Comparison of ENCODE assay signal across 20 cellular contexts in genomic region chr13:47168086-47168485, GRCh38.
DNase-seq lines count a peak whose midpoint lies in the region; ATAC-seq and TF ChIP-seq lines count a peak whose summit lies in the region.
"Had no signal": no experiment of that assay in that cellular context is flagged by ENCODE, and none has a peak within 500 bp of the region (broad histone marks: within the 10 kb centered on the region; RNA-seq: fewer than 3 reads in every experiment).

No MANE protein-coding gene starts in this region.

- ATAC-seq in HG03025 (IDR thresholded peaks at IDR 0.05; ENCODE audit: low FRiP score, unreplicated experiment): no peak
- ATAC-seq: activated CD4-positive, CD25-positive, alpha-beta regulatory T cell treated with anti-CD3 and anti-CD28 coated beads, Interleukin-2, amount 50 U/mL, for 24 hours; HCT116; Right ventricle myocardium inferior; stimulated activated naive B cell treated with anti-CD40 and anti-IgM and Interleukin-4, amounts not matched to agents 10 μg/mL and 1 μg/mL and 100 μg/mL, for 72 hours; T-helper 17 cell had no signal

- 39 to 55% methylated on average over 6 of the region's 6 CpGs for WGBS in transverse colon (ENCODE audit: low coverage in 1 of 2), 2 donors

- TF ChIP-seq CTCF in foreskin fibroblast (IDR thresholded peaks at IDR 0.05; ENCODE audit: low read depth, low read length) (no peak), transverse colon (IDR thresholded peaks at IDR 0.05) (no peak)

- H3K9me3 ChIP-seq in transverse colon: no peaks in the 10 kb centered on the region
- H3K9me3 ChIP-seq: sigmoid colon had no signal

- DNase-seq in A172 (ENCODE audit: low spot score): peak; percentile 11
- peak; percentile 40 for DNase-seq in HT-29 (ENCODE audit: low spot score)
- peak; percentile 9 for DNase-seq in astrocyte of the hippocampus (ENCODE audit: low read depth, low spot score)
- peak; percentile 33 to 52 for DNase-seq in foreskin fibroblast
- DNase-seq in immature natural killer cell: no peak
- no peak for DNase-seq in transverse colon
- no peak for DNase-seq in stimulated activated CD4-positive, alpha-beta T cell treated with anti-CD3 and anti-CD28 coated beads, Interleukin-4, amount 100 ng/mL, for 24 hours
- DNase-seq: CD8-positive, alpha-beta memory T cell; kidney; NCI-H1048; occipital lobe; sigmoid colon; stimulated activated naive B cell treated with anti-CD40 and anti-IgM and Interleukin-4, amounts not matched to agents 10 μg/mL and 1 μg/mL and 100 μg/mL, for 72 hours; T-helper 17 cell had no signal

- no peak overlapping the region for H3K4me3 Mint-ChIP-seq in immature natural killer cell
- H3K4me3 Mint-ChIP-seq: stimulated activated naive B cell treated with anti-CD40 and anti-IgM and Interleukin-4, amounts not matched to agents 10 μg/mL and 1 μg/mL and 100 μg/mL, for 72 hours; T-helper 17 cell had no signal

- no peak overlapping the region for H3K27ac Mint-ChIP-seq in immature natural killer cell
- H3K27ac Mint-ChIP-seq: stimulated activated naive B cell treated with anti-CD40 and anti-IgM and Interleukin-4, amounts not matched to agents 10 μg/mL and 1 μg/mL and 100 μg/mL, for 72 hours; T-helper 17 cell; type B pancreatic cell had no signal

- H3K4me1 Mint-ChIP-seq in immature natural killer cell: no peaks in the 10 kb centered on the region
- H3K4me1 Mint-ChIP-seq: T-helper 17 cell had no signal

- no peak for TF ChIP-seq POLR2A in transverse colon (IDR thresholded peaks at IDR 0.05)

- H3K36me3 ChIP-seq in transverse colon: no peaks in the 10 kb centered on the region
- H3K36me3 ChIP-seq: cardiac muscle cell, sigmoid colon had no signal

- intact Hi-C loops in transverse colon (cut with DNase I; ENCODE audit: low total_unique reads): no loop called here

- in situ Hi-C loops in transverse colon (cut with MboI; ENCODE audit: low pct_ligation_motif_present in 1 of 4, low pct_unique_long_range_greater_than_20kb in 1 of 4, low sequenced_read_pairs in 3 of 4): no loop called here

- no peaks in the 10 kb centered on the region for H3K4me1 ChIP-seq in transverse colon
- H3K4me1 ChIP-seq: sigmoid colon had no signal

- H3K36me3 Mint-ChIP-seq in immature natural killer cell: no peaks in the 10 kb centered on the region
- H3K36me3 Mint-ChIP-seq: CD8-positive, alpha-beta memory T cell; stimulated activated naive B cell treated with anti-CD40 and anti-IgM and Interleukin-4, amounts not matched to agents 10 μg/mL and 1 μg/mL and 100 μg/mL, for 72 hours; type B pancreatic cell had no signal

- no peak for TF ChIP-seq EP300 in transverse colon (IDR thresholded peaks at IDR 0.05; ENCODE audit: low read depth)

- H3K4me3 ChIP-seq in foreskin fibroblast (ENCODE audit: low read depth in 1 of 2, low read length in 2 of 2) (no peak overlapping the region), transverse colon (no peak overlapping the region)
- H3K4me3 ChIP-seq: cardiac muscle cell, sigmoid colon had no signal

- H3K27ac ChIP-seq in transverse colon: no peak overlapping the region
- H3K27ac ChIP-seq: cardiac muscle cell, sigmoid colon had no signal

- peaks cover 0 to 3% (median 0%) of the 10 kb centered on the region in 6 donors for H3K9me3 Mint-ChIP-seq in immature natural killer cell
- H3K9me3 Mint-ChIP-seq: CD8-positive, alpha-beta memory T cell; stimulated activated naive B cell treated with anti-CD40 and anti-IgM and Interleukin-4, amounts not matched to agents 10 μg/mL and 1 μg/mL and 100 μg/mL, for 72 hours; type B pancreatic cell had no signal

- H3K27me3 ChIP-seq in transverse colon: no peaks in the 10 kb centered on the region
- H3K27me3 ChIP-seq: cardiac muscle cell, sigmoid colon had no signal

- peaks cover 2 to 5% (median 2%) of the 10 kb centered on the region in 3 donors for H3K27me3 Mint-ChIP-seq in immature natural killer cell (ENCODE audit: low read depth in 3 of 3)
- H3K27me3 Mint-ChIP-seq: T-helper 17 cell, type B pancreatic cell had no signal

Comparison
In these comparisons a context has a peak if more than half of its experiments do, and no peak if none do; other contexts are left out.
1. DNase-seq: peak in A172 (single experiment), HT-29 (single experiment), astrocyte of the hippocampus (single experiment) and foreskin fibroblast (2 of 2); none in immature natural killer cell (0 of 3), transverse colon (single experiment) and stimulated activated CD4-positive, alpha-beta T cell treated with anti-CD3 and anti-CD28 coated beads, Interleukin-4, amount 100 ng/mL, for 24 hours (single experiment).